ENCODE assay signal across 26 cellular contexts in the genomic region with DNA sequence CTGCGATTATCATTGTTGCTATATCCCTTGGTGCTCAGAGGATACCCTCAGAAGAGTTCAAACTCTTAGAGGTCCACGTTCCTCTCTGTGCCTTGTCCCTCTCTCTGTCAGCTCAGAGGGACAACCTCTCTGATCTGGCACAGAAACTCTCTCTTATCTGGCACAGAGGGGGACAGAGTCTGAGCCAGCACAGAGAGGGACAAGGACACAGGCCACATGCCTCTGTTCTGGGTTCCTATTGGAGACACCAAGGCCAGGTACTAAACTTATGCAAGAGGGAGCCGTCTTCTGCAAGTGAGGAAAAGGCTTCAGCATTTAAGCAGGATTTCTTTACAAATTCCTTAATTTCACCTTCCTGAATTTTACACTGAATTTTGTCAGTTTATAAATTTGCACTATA.
"Had no signal": no experiment of that assay in that cellular context is flagged by ENCODE, and none has a peak within 500 bp of the region (broad histone marks: within the 10 kb centered on the region; RNA-seq: fewer than 3 reads in every experiment).

No MANE protein-coding gene starts in this region.

- H3K4me3 ChIP-seq: lung, smooth muscle cell, stomach, testis, tibial nerve, upper lobe of left lung had no signal

- H3K27ac ChIP-seq: neutrophil, parathyroid adenoma, stomach, testis, tibial nerve, upper lobe of left lung had no signal

- ATAC-seq: left colon; left ventricle myocardium superior; naive thymus-derived CD8-positive, alpha-beta T cell; sciatic nerve; stimulated activated effector memory CD8-positive, alpha-beta T cell treated with anti-CD3 and anti-CD28 coated beads, Interleukin-12 subunit alpha, Interleukin-12 subunit beta, amount 100 ng/mL, for 72 hours had no signal

- FAIRE-seq: colon, frontal cortex, urothelium cell line had no signal

- H3K9ac ChIP-seq: parathyroid adenoma had no signal

- H3K4me2 ChIP-seq: smooth muscle cell had no signal

- H3K4me1 ChIP-seq: parathyroid adenoma, testis, tibial nerve, upper lobe of left lung had no signal

- DNase-seq: dorsolateral prefrontal cortex; effector CD4-positive, alpha-beta T cell; hypothalamus; immature natural killer cell; islet precursor cell; kidney glomerular epithelial cell; left colon; left ventricle myocardium superior; naive thymus-derived CD8-positive, alpha-beta T cell; stimulated activated CD4-positive, alpha-beta T cell treated with anti-CD3 and anti-CD28 coated beads, Interleukin-12 subunit alpha, Interleukin-12 subunit beta, amount 100 ng/mL, for 4 hours; stimulated activated CD4-positive, alpha-beta T cell treated with anti-CD3 and anti-CD28 coated beads, Interleukin-2, amount 100 ng/mL, for 24 hours; stimulated activated CD4-positive, alpha-beta T cell treated with anti-CD3 and anti-CD28 coated beads, Interleukin-4, amount 100 ng/mL, for 24 hours; stimulated activated naive CD4-positive, alpha-beta T cell treated with Interleukin-2 at 50 U/mL for 16 hours; stomach; testis; upper lobe of left lung had no signal

- H3K27me3 ChIP-seq: neutrophil, stomach, testis, upper lobe of left lung had no signal

- H3K9me3 ChIP-seq: neutrophil, stomach, testis, tibial nerve, upper lobe of left lung had no signal

- H2AFZ ChIP-seq: parathyroid adenoma had no signal

- H3K36me3 ChIP-seq: neutrophil, stomach, tibial nerve, upper lobe of left lung had no signal
